ENCODE assay signal across 29 cellular contexts in the genomic region with DNA sequence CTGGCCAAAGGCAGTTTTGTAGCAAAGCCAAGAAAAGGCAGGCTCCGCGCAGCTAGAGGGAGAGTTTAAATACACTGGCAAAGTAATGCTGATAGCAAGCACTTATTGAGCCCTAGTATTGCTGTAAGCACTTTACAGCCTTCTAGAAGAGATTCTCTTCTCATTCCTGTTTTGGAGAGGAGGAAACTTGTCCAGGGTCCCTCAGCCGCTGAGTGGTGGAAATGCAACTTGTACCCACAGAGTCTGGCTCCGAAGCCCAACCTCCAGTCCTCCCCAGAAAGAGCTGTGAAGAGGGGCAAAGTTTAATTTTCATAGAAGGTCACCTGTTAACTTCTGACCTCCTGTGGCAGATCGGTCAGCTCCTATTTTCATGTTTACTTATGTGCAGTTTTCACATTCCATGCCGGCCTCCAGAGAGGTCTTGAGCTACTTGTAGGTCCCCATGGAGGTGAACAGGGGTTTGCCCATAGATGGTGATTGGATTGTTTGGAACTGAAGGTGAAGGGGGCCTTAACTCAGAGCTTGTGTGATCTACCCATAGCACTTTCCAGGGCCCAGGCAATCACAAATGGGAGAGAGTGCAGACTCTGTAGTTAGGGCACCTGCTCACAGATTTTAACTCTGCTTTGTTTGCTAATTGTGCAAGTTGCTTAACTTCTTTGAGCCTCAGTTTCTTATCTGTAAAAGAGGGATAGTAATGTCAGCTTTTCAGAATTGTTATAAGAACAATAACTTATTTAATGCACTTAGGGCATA.
A peak's percentile ranks its signal among the peaks of the same experiment; 100 is the strongest.
DNase-seq lines count a peak whose midpoint lies in the region; ATAC-seq and TF ChIP-seq lines count a peak whose summit lies in the region.
"Had no signal": no experiment of that assay in that cellular context is flagged by ENCODE, and none has a peak within 500 bp of the region (broad histone marks: within the 10 kb centered on the region; RNA-seq: fewer than 3 reads in every experiment).

No MANE protein-coding gene starts in this region.

- no peak overlapping the region for H3K27ac ChIP-seq in right cardiac atrium (ENCODE audit: low read length)
- peak overlapping the region; percentile 55 to 68 for H3K27ac ChIP-seq in aorta (ENCODE audit: low read depth in 1 of 2, low read length in 2 of 2)
- H3K27ac ChIP-seq in psoas muscle, result no peak overlapping the region
- H3K27ac ChIP-seq: A549, adrenal gland, epithelial cell of prostate, KMS-11, ovary, vagina had no signal

- H3K36me3 ChIP-seq in aorta (ENCODE audit: control insufficient read depth in 1 of 2, insufficient read depth in 2 of 2, low read length in 1 of 2), result no peaks in the 10 kb centered on the region
- H3K36me3 ChIP-seq in psoas muscle (ENCODE audit: insufficient read depth in 1 of 2, low read depth in 1 of 2), result no peaks in the 10 kb centered on the region
- H3K36me3 ChIP-seq: adrenal gland, ovary, vagina had no signal

- peak overlapping the region; percentile 76 for H3K27ac Mint-ChIP-seq in glutamatergic neuron (ENCODE audit: unreplicated experiment)
- H3K27ac Mint-ChIP-seq in neural crest cell (ENCODE audit: unreplicated experiment), result peak overlapping the region; percentile 95
- H3K27ac Mint-ChIP-seq: activated CD8-positive, alpha-beta T cell treated with anti-CD3 and anti-CD28 coated beads, Interleukin-2, amount 10 ng/mL, durations not matched to agents 7 days and 5 days; activated naive CD4-positive, alpha-beta T cell treated with anti-CD3 and anti-CD28 coated beads, Interleukin-2, amount 10 ng/mL, durations not matched to agents 7 days and 5 days; activated T-helper 17 cell treated with anti-CD3 and anti-CD28 coated beads, Interleukin-2, amount 50 U/mL, for 72 hours; immature natural killer cell; naive B cell; stimulated activated naive B cell treated with anti-CD40 and anti-IgM and Interleukin-4, amounts not matched to agents 10 μg/mL and 1 μg/mL and 100 μg/mL, for 72 hours had no signal

- H3K9me3 ChIP-seq in right cardiac atrium (ENCODE audit: control insufficient read depth, low read length) (no peaks in the 10 kb centered on the region), aorta (ENCODE audit: control insufficient read depth, low read length) (no peaks in the 10 kb centered on the region), psoas muscle (no peaks in the 10 kb centered on the region)
- H3K9me3 ChIP-seq: A549, adrenal gland, ovary, vagina had no signal

- H3K4me1 ChIP-seq in right cardiac atrium (ENCODE audit: control insufficient read depth, insufficient read depth, low read length) (peaks cover 5% of the 10 kb centered on the region), aorta (ENCODE audit: control insufficient read depth in 1 of 2, insufficient read depth in 2 of 2, low read length in 2 of 2) (peaks cover 6 to 12% of the 10 kb centered on the region in 2 donors), psoas muscle (no peaks in the 10 kb centered on the region)
- H3K4me1 ChIP-seq: A549 had no signal

- WGBS in right cardiac atrium, result 79% methylated on average over 6 of the region's 6 CpGs
- 13 to 17% methylated on average over 6 of the region's 6 CpGs for WGBS in aorta, 2 donors
- 88 to 93% (median 93%) methylated on average over 6 of the region's 6 CpGs for WGBS in psoas muscle, 3 donors

- peak overlapping the region; percentile 63 for H3K4me3 Mint-ChIP-seq in glutamatergic neuron (ENCODE audit: unreplicated experiment)
- no peak overlapping the region for H3K4me3 Mint-ChIP-seq in neural crest cell
- H3K4me3 Mint-ChIP-seq: activated CD8-positive, alpha-beta T cell treated with anti-CD3 and anti-CD28 coated beads, Interleukin-2, amount 10 ng/mL, durations not matched to agents 7 days and 5 days; activated naive CD4-positive, alpha-beta T cell treated with anti-CD3 and anti-CD28 coated beads, Interleukin-2, amount 10 ng/mL, durations not matched to agents 7 days and 5 days; activated T-helper 17 cell treated with anti-CD3 and anti-CD28 coated beads, Interleukin-2, amount 50 U/mL, for 72 hours; immature natural killer cell; naive B cell; stimulated activated naive B cell treated with anti-CD40 and anti-IgM and Interleukin-4, amounts not matched to agents 10 μg/mL and 1 μg/mL and 100 μg/mL, for 72 hours had no signal

- H3K36me3 Mint-ChIP-seq in glutamatergic neuron (ENCODE audit: unreplicated experiment) (no peaks in the 10 kb centered on the region), neural crest cell (ENCODE audit: low read depth) (no peaks in the 10 kb centered on the region)
- H3K36me3 Mint-ChIP-seq: activated naive CD4-positive, alpha-beta T cell treated with anti-CD3 and anti-CD28 coated beads, Interleukin-2, amount 10 ng/mL, durations not matched to agents 7 days and 5 days; immature natural killer cell; naive B cell had no signal

- no peaks in the 10 kb centered on the region for H3K27me3 ChIP-seq in right cardiac atrium (ENCODE audit: control insufficient read depth, insufficient read depth)
- no peaks in the 10 kb centered on the region for H3K27me3 ChIP-seq in aorta (ENCODE audit: control insufficient read depth in 1 of 2, insufficient read depth in 2 of 2, low read length in 1 of 2)
- no peaks in the 10 kb centered on the region for H3K27me3 ChIP-seq in psoas muscle (ENCODE audit: insufficient read depth in 3 of 3, low read length in 2 of 3)
- H3K27me3 ChIP-seq: adrenal gland, ovary, vagina had no signal

- ATAC-seq in Right ventricle myocardium superior (ENCODE audit: poor library complexity) (peak; percentile 47), right cardiac atrium (no peak), aorta (ENCODE audit: low FRiP score) (no peak), psoas muscle (no peak), HG02571 (IDR thresholded peaks at IDR 0.05; ENCODE audit: unreplicated experiment) (no peak)
- ATAC-seq: A549; activated CD8-positive, alpha-beta T cell treated with anti-CD3 and anti-CD28 coated beads, Interleukin-2, amount 10 ng/mL, durations not matched to agents 7 days and 5 days; activated T-helper 17 cell treated with anti-CD3 and anti-CD28 coated beads, Interleukin-2, amount 50 U/mL, for 72 hours; GM12878; stimulated activated naive B cell treated with anti-CD40 and anti-IgM and Interleukin-4, amounts not matched to agents 10 μg/mL and 1 μg/mL and 100 μg/mL, for 72 hours had no signal

- intact Hi-C loops in Right ventricle myocardium superior (cut with DNase I), result no loop called here
- intact Hi-C loops in right cardiac atrium (cut with DNase I), result no loop called here
- intact Hi-C loops in aorta (cut with DNase I), result loop anchor here in 1 of 2 donors (5.0 kb wide), 1 partner anchor 86 kb away; no protein-coding TSS in a partner anchor
- intact Hi-C loops in psoas muscle (cut with DNase I), result no loop called here

- H3K27me3 Mint-ChIP-seq in glutamatergic neuron (ENCODE audit: unreplicated experiment) (peaks cover 2% of the 10 kb centered on the region), neural crest cell (ENCODE audit: low read depth) (peaks cover 25% of the 10 kb centered on the region)
- H3K27me3 Mint-ChIP-seq: activated T-helper 17 cell treated with anti-CD3 and anti-CD28 coated beads, Interleukin-2, amount 50 U/mL, for 72 hours; naive B cell; stimulated activated naive B cell treated with anti-CD40 and anti-IgM and Interleukin-4, amounts not matched to agents 10 μg/mL and 1 μg/mL and 100 μg/mL, for 72 hours had no signal

- TF ChIP-seq CTCF in glutamatergic neuron (IDR thresholded peaks at IDR 0.05; ENCODE audit: partially characterized antibody, unreplicated experiment) (no peak), neural crest cell (conservative IDR thresholded peaks at IDR 0.05) (no peak), psoas muscle (IDR thresholded peaks at IDR 0.05) (no peak)

- H3K9me3 Mint-ChIP-seq in glutamatergic neuron (ENCODE audit: unreplicated experiment) (peaks cover 2% of the 10 kb centered on the region), neural crest cell (peaks cover 2% of the 10 kb centered on the region)
- H3K9me3 Mint-ChIP-seq: activated naive CD4-positive, alpha-beta T cell treated with anti-CD3 and anti-CD28 coated beads, Interleukin-2, amount 10 ng/mL, durations not matched to agents 7 days and 5 days; activated T-helper 17 cell treated with anti-CD3 and anti-CD28 coated beads, Interleukin-2, amount 50 U/mL, for 72 hours; immature natural killer cell had no signal

- H3K4me1 Mint-ChIP-seq in glutamatergic neuron (ENCODE audit: low read depth, unreplicated experiment), result peaks cover 46% of the 10 kb centered on the region
- H3K4me1 Mint-ChIP-seq in neural crest cell, result peaks cover 44% of the 10 kb centered on the region
- H3K4me1 Mint-ChIP-seq: activated naive CD4-positive, alpha-beta T cell treated with anti-CD3 and anti-CD28 coated beads, Interleukin-2, amount 10 ng/mL, durations not matched to agents 7 days and 5 days; activated T-helper 17 cell treated with anti-CD3 and anti-CD28 coated beads, Interleukin-2, amount 50 U/mL, for 72 hours; immature natural killer cell; naive B cell had no signal

- DNase-seq in Right ventricle myocardium superior (no peak), right cardiac atrium (no peak), glutamatergic neuron (no peak), neural crest cell (ENCODE audit: low read depth, low spot score) (no peak), aorta (no peak), psoas muscle (no peak), NCI-H1105 treated with DMSO at 0.1 percent for 48 hours (lab: John Stamatoyannopoulos, UW) (no peak)
- DNase-seq: activated CD8-positive, alpha-beta T cell treated with anti-CD3 and anti-CD28 coated beads, Interleukin-2, amount 10 ng/mL, durations not matched to agents 7 days and 5 days; activated naive CD4-positive, alpha-beta T cell treated with anti-CD3 and anti-CD28 coated beads, Interleukin-2, amount 10 ng/mL, durations not matched to agents 7 days and 5 days; adrenal gland; Calu3; effector CD8-positive, alpha-beta T cell; H7; immature natural killer cell; MM.1S; naive B cell; NCI-H2081; NCI-H82; ovary; small intestine; stimulated activated naive B cell treated with anti-CD40 and anti-IgM and Interleukin-4, amounts not matched to agents 10 μg/mL and 1 μg/mL and 100 μg/mL, for 72 hours; T-helper 9 cell had no signal

- H3K4me3 ChIP-seq in right cardiac atrium (ENCODE audit: low read length) (no peak overlapping the region), aorta (ENCODE audit: low read length in 2 of 2) (no peak overlapping the region), psoas muscle (no peak overlapping the region)
- H3K4me3 ChIP-seq: A549, adrenal gland, GM12878, ovary, vagina had no signal

Comparison
In these comparisons a context has a peak if more than half of its experiments do, and no peak if none do; other contexts are left out.
1. H3K27ac ChIP-seq: peak in aorta (2 of 2); none in right cardiac atrium (single experiment) and psoas muscle (single experiment).